ENCODE assay signal across 8 cellular contexts in the genomic region with DNA sequence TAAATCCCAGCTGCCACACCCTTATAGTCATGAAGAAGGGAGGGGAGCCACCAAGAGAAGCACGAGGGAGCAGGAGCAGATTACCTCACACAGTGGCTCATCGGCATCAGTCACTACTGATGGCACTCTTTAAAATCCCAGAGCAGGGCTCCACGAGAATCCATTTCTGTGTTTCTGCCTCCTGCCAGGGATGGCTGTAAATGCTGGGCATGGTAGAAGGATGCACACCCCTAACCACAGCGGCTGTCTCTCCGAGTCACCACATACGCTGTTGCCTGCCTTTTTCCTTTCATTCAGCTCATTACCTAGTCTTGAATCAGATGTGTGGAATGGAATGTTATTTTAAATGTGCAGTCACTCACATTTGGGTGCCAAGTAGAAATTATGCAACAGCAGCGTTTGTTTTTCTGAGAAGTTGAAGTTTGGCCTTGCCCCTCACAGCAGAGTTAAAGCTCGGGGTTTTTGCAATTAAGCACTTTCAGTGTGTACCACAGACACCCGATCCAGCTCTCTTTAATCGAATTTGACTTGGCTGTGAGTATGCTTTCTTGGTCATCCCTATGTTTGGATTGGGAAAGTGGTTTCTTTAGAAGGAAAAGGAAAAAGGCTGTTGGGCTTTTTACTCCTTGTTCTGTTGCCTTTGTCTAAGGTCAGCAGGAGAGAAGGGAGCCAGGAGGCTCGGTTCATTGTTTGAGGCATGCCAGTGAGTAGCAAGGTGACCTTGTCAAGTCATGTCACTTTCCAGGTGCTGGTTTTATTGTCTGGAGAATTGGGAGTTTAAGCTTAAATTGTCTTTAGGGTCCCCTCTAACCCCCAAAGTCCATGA.
DNase-seq lines count a peak whose midpoint lies in the region; ATAC-seq and TF ChIP-seq lines count a peak whose summit lies in the region.

No MANE protein-coding gene starts in this region.

- H3K27ac Mint-ChIP-seq in immature natural killer cell: no peak overlapping the region

- no peak for ATAC-seq in HG03139 (IDR thresholded peaks at IDR 0.05; ENCODE audit: unreplicated experiment)

- no peak for TF ChIP-seq CTCF in choroid plexus epithelial cell (conservative IDR thresholded peaks at IDR 0.05; ENCODE audit: low read depth, low read length)
- no peak for TF ChIP-seq CTCF in suprapubic skin (IDR thresholded peaks at IDR 0.05)

- H3K36me3 Mint-ChIP-seq in immature natural killer cell: no peaks in the 10 kb centered on the region

- H3K36me3 ChIP-seq in suprapubic skin: peaks cover 16% of the 10 kb centered on the region

- H3K4me3 Mint-ChIP-seq in immature natural killer cell: no peak overlapping the region

- WGBS in suprapubic skin: 29% methylated on average over 11 of the region's 11 CpGs

- H3K9me3 ChIP-seq in suprapubic skin: no peaks in the 10 kb centered on the region

- H3K27me3 Mint-ChIP-seq in immature natural killer cell (ENCODE audit: low read depth in 3 of 3): no peaks in the 10 kb centered on the region

- H3K4me3 ChIP-seq in choroid plexus epithelial cell (ENCODE audit: low read depth, low read length): no peak overlapping the region
- H3K4me3 ChIP-seq in suprapubic skin: no peak overlapping the region

- no peak for TF ChIP-seq POLR2A in suprapubic skin (IDR thresholded peaks at IDR 0.05)

- H3K4me1 Mint-ChIP-seq in immature natural killer cell: no peaks in the 10 kb centered on the region

- H3K27ac ChIP-seq in suprapubic skin: peak overlapping the region; percentile 61

- no peaks in the 10 kb centered on the region for H3K9me3 Mint-ChIP-seq in immature natural killer cell

- H3K27me3 ChIP-seq in suprapubic skin: no peaks in the 10 kb centered on the region

- DNase-seq in HT1080 (ENCODE audit: low read depth): peak; percentile 93
- peak; percentile 90 for DNase-seq in choroid plexus epithelial cell (ENCODE audit: low read depth)
- peak; percentile 94 for DNase-seq in kidney tubule cell (ENCODE audit: low spot score)
- peak in 1 of 2 donors; percentile 76 for DNase-seq in suprapubic skin (ENCODE audit: low spot score in 2 of 2)
- no peak for DNase-seq in SHP77 (lab: John Stamatoyannopoulos, UW)
- DNase-seq in immature natural killer cell: no peak
- no peak for DNase-seq in NCI-H187 (lab: John Stamatoyannopoulos, UW)

- H3K4me1 ChIP-seq in suprapubic skin: peaks cover 18% of the 10 kb centered on the region

- TF ChIP-seq EP300 in suprapubic skin (IDR thresholded peaks at IDR 0.05): no peak

Comparison
In these comparisons a context has a peak if more than half of its experiments do, and no peak if none do; other contexts are left out.
1. DNase-seq: peak in HT1080 (single experiment), choroid plexus epithelial cell (single experiment) and kidney tubule cell (single experiment); none in SHP77 (0 of 2), immature natural killer cell (0 of 3) and NCI-H187 (0 of 2).